ENCODE assay signal across 8 cellular contexts in the genomic region with DNA sequence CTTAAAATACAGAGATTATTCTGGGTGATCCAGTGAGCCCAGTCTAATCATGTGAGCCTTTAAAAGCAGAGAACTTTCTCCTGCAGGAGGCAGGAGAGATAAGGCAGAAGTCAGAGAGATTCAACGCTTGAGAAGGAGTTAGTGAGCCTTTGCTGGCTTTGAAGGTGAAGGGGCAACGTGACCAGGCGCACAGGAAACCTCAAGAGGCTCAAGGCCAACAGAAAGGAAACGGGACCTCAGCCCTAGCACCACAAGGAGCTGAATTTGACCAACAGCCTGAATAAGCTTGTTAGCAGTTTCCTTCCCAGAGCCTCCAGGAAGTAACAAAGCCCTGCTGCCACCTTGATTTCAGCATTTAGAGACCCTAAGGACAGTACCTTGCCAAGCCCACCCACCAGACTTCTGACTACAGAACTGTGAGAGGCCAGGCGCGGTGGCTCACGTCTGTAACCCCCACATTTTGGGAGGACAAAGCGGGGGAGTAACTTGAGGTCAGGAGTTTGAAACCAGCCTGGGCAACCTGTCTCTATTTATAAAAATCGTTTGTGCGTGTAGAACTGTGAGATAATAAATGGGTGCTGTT.
A peak's percentile ranks its signal among the peaks of the same experiment; 100 is the strongest.
DNase-seq lines count a peak whose midpoint lies in the region; ATAC-seq and TF ChIP-seq lines count a peak whose summit lies in the region.

No MANE protein-coding gene starts in this region.

- no peaks in the 10 kb centered on the region for H3K9me3 ChIP-seq in ascending aorta

- no peak overlapping the region for H3K27ac ChIP-seq in ascending aorta

- peak; percentile 56 for TF ChIP-seq CTCF in NB4 (IDR thresholded peaks at IDR 0.05; ENCODE audit: low read depth, low read length)
- peak; percentile 36 for TF ChIP-seq CTCF in chondrocyte (IDR thresholded peaks at IDR 0.05)
- TF ChIP-seq CTCF in osteocyte (IDR thresholded peaks at IDR 0.05), result peak; percentile 24
- TF ChIP-seq CTCF in ascending aorta (IDR thresholded peaks at IDR 0.05), result peak in 1 of 3 experiments; percentile 32

- H3K4me1 ChIP-seq in ascending aorta, result no peaks in the 10 kb centered on the region

- no peaks in the 10 kb centered on the region for H3K27me3 Mint-ChIP-seq in activated CD4-positive, alpha-beta T cell treated with anti-CD3 and anti-CD28 coated beads, Interleukin-2, amount 10 ng/mL, durations not matched to agents 24 days and 14 days
- no peaks in the 10 kb centered on the region for H3K27me3 Mint-ChIP-seq in chondrocyte (ENCODE audit: low read depth)
- H3K27me3 Mint-ChIP-seq in osteocyte (ENCODE audit: unreplicated experiment), result no peaks in the 10 kb centered on the region

- H3K4me3 Mint-ChIP-seq in activated CD4-positive, alpha-beta T cell treated with anti-CD3 and anti-CD28 coated beads, Interleukin-2, amount 10 ng/mL, durations not matched to agents 24 days and 14 days, result peak overlapping the region; percentile 44
- H3K4me3 Mint-ChIP-seq in chondrocyte (ENCODE audit: unreplicated experiment) (no peak overlapping the region), osteocyte (ENCODE audit: unreplicated experiment) (no peak overlapping the region)

- H3K36me3 Mint-ChIP-seq in activated CD4-positive, alpha-beta T cell treated with anti-CD3 and anti-CD28 coated beads, Interleukin-2, amount 10 ng/mL, durations not matched to agents 24 days and 14 days (ENCODE audit: low read depth), result no peaks in the 10 kb centered on the region
- H3K36me3 Mint-ChIP-seq in chondrocyte (ENCODE audit: low read depth) (no peaks in the 10 kb centered on the region), osteocyte (ENCODE audit: unreplicated experiment) (no peaks in the 10 kb centered on the region)

- H3K27me3 ChIP-seq in ascending aorta, result no peaks in the 10 kb centered on the region

- H3K36me3 ChIP-seq in ascending aorta, result no peaks in the 10 kb centered on the region

- H3K27ac Mint-ChIP-seq in activated CD4-positive, alpha-beta T cell treated with anti-CD3 and anti-CD28 coated beads, Interleukin-2, amount 10 ng/mL, durations not matched to agents 24 days and 14 days, result peak overlapping the region; percentile 73
- H3K27ac Mint-ChIP-seq in chondrocyte (ENCODE audit: unreplicated experiment) (no peak overlapping the region), osteocyte (ENCODE audit: unreplicated experiment) (no peak overlapping the region)

- H3K4me3 ChIP-seq in NB4 (ENCODE audit: low read depth, low read length), result peak overlapping the region; percentile 19
- no peak overlapping the region for H3K4me3 ChIP-seq in ascending aorta

- H3K9me3 Mint-ChIP-seq in activated CD4-positive, alpha-beta T cell treated with anti-CD3 and anti-CD28 coated beads, Interleukin-2, amount 10 ng/mL, durations not matched to agents 24 days and 14 days, result peaks cover 3% of the 10 kb centered on the region
- no peaks in the 10 kb centered on the region for H3K9me3 Mint-ChIP-seq in chondrocyte (ENCODE audit: low read depth)
- H3K9me3 Mint-ChIP-seq in osteocyte (ENCODE audit: unreplicated experiment), result peaks cover 5% of the 10 kb centered on the region

- intact Hi-C loops in activated CD4-positive, alpha-beta T cell treated with anti-CD3 and anti-CD28 coated beads, Interleukin-2, amount 10 ng/mL, durations not matched to agents 24 days and 14 days (cut with micrococcal nuclease), result no loop called here
- intact Hi-C loops in ascending aorta (cut with DNase I), result no loop called here

- peaks cover 18% of the 10 kb centered on the region for H3K4me1 Mint-ChIP-seq in activated CD4-positive, alpha-beta T cell treated with anti-CD3 and anti-CD28 coated beads, Interleukin-2, amount 10 ng/mL, durations not matched to agents 24 days and 14 days
- H3K4me1 Mint-ChIP-seq in chondrocyte (ENCODE audit: low read depth), result peaks cover 3% of the 10 kb centered on the region
- H3K4me1 Mint-ChIP-seq in osteocyte (ENCODE audit: unreplicated experiment), result peaks cover 5% of the 10 kb centered on the region

- TF ChIP-seq POLR2A in NB4 (IDR thresholded peaks at IDR 0.05; ENCODE audit: extremely low read depth, insufficient read length), result peak; percentile 21

- ATAC-seq in HG02588 (IDR thresholded peaks at IDR 0.05; ENCODE audit: unreplicated experiment), result peak; percentile 85

- DNase-seq in activated CD4-positive, alpha-beta T cell treated with anti-CD3 and anti-CD28 coated beads, Interleukin-2, amount 10 ng/mL, durations not matched to agents 24 days and 14 days, result peak; percentile 79
- no peak for DNase-seq in activated CD4-positive, alpha-beta T cell treated with anti-CD3 and anti-CD28 coated beads, Interleukin-2, amount 50 U/mL, for 4 hours
- DNase-seq in NB4 (ENCODE audit: low read depth) (peak; percentile 97), chondrocyte (ENCODE audit: low spot score) (no peak), osteocyte (ENCODE audit: extremely low spot score, unreplicated experiment) (no peak), ascending aorta (ENCODE audit: low spot score in 2 of 2) (no peak), SHP77 treated with DMSO at 0.1 percent for 48 hours (lab: John Stamatoyannopoulos, UW) (no peak)

Comparison
In these comparisons a context has a peak if more than half of its experiments do, and no peak if none do; other contexts are left out.
1. DNase-seq: peak in activated CD4-positive, alpha-beta T cell treated with anti-CD3 and anti-CD28 coated beads, Interleukin-2, amount 10 ng/mL, durations not matched to agents 24 days and 14 days (single experiment) and NB4 (single experiment); none in activated CD4-positive, alpha-beta T cell treated with anti-CD3 and anti-CD28 coated beads, Interleukin-2, amount 50 U/mL, for 4 hours (0 of 2), chondrocyte (single experiment), osteocyte (single experiment), ascending aorta (0 of 2) and SHP77 treated with DMSO at 0.1 percent for 48 hours (single experiment).